ENCODE assay signal across 8 cellular contexts in the genomic region with DNA sequence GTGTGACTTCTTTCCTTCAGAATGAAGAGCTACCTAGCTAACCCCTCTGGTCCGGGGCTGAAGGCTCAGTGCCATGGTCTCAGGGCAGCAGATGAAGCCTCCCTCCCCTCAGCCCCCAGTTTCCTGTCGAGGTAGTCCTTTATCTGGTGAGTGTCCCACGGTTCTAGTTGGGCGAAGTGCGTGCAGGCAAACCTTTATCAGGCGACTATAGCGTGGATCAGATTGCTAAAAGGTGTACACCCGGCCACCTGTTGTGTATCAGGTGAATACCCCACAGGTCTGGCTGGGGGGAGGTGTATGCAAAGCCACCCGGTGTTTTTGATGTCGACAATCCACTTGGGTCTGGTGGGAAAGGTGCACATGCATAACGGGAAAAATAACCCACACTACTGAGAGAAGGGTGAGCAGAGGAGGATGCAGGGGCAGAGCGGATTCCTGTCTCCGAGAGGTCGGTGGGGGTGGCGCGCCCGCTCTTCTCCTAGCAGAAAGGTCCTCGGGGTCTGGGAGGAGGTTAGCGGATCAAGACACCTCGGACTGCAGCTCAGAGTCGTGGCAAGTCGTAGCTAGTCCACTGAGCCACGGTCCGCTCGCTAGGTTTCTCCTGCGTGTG. TPM values are rescaled to one million over a fixed set of nuclear protein-coding genes. Genes with fewer than 3 reads are reported as not detected.
A peak's percentile ranks its signal among the peaks of the same experiment; 100 is the strongest.
DNase-seq lines count a peak whose midpoint lies in the region; ATAC-seq and TF ChIP-seq lines count a peak whose summit lies in the region.

No MANE protein-coding gene starts in this region.

- H3K4me1 ChIP-seq in mucosa of descending colon (ENCODE audit: low read depth): peaks cover 6% of the 10 kb centered on the region
- peaks cover 57% of the 10 kb centered on the region for H3K4me1 ChIP-seq in vagina

- ATAC-seq in HG02943 (IDR thresholded peaks at IDR 0.05; ENCODE audit: low read depth, unreplicated experiment) (peak; percentile 5), mucosa of descending colon (peak; percentile 37)

- H3K27ac ChIP-seq in SK-N-MC (no peak overlapping the region), dorsolateral prefrontal cortex (peak overlapping the region; percentile 73 to 99 (median 96)), vagina (peak overlapping the region; percentile 93)

- H3K9ac ChIP-seq in SK-N-MC (ENCODE audit: insufficient read length): peak overlapping the region; percentile 69

- no peak for TF ChIP-seq POLR2A in vagina (IDR thresholded peaks at IDR 0.05)

- DNase-seq in NCI-H345 (lab: John Stamatoyannopoulos, UW) (peak; percentile 35), NCI-H345 treated with DMSO at 0.1 percent for 48 hours (lab: John Stamatoyannopoulos, UW; ENCODE audit: unreplicated experiment) (no peak), SK-N-MC (ENCODE audit: low read depth, low spot score) (no peak), dorsolateral prefrontal cortex (peak in 4 of 10 donors; percentile 8 to 40 (median 20)), mucosa of descending colon (peak in 1 of 3 donors; percentile 53), vagina (ENCODE audit: extremely low spot score in 2 of 2) (no peak), germinal center (ENCODE audit: low spot score) (no peak)

- intact Hi-C loops in dorsolateral prefrontal cortex (cut with DNase I): loop anchor here in 1 of 2 donors (5.0 to 10.0 kb wide), 2 partner anchors 110 to 232 kb away; a partner anchor contains a TSS
- intact Hi-C loops in mucosa of descending colon (cut with DNase I, micrococcal nuclease): no loop called here
- intact Hi-C loops in vagina (cut with DNase I): no loop called here

- H3K4me3 ChIP-seq in SK-N-MC: peak overlapping the region; percentile 88
- peak overlapping the region; percentile 62 to 98 (median 90) for H3K4me3 ChIP-seq in dorsolateral prefrontal cortex
- peak overlapping the region; percentile 72 for H3K4me3 ChIP-seq in mucosa of descending colon
- peak overlapping the region; percentile 58 to 93 for H3K4me3 ChIP-seq in vagina

- H3K36me3 ChIP-seq in SK-N-MC (ENCODE audit: insufficient read depth, low read length) (peaks cover 31% of the 10 kb centered on the region), mucosa of descending colon (ENCODE audit: low read depth) (no peaks in the 10 kb centered on the region), vagina (peaks cover 0 to 7% of the 10 kb centered on the region in 2 donors)

- H3K9me3 ChIP-seq in SK-N-MC (ENCODE audit: low read depth, low read length): no peaks in the 10 kb centered on the region
- no peaks in the 10 kb centered on the region for H3K9me3 ChIP-seq in mucosa of descending colon
- H3K9me3 ChIP-seq in vagina: no peaks in the 10 kb centered on the region

- TF ChIP-seq CTCF in dorsolateral prefrontal cortex (IDR thresholded peaks at IDR 0.05 in 54 of 56, conservative IDR thresholded peaks at IDR 0.05 in 2 of 56; ENCODE audit: low read depth in 1 of 56, partially characterized antibody in 56 of 56) (no peak), mucosa of descending colon (IDR thresholded peaks at IDR 0.05) (no peak), vagina (IDR thresholded peaks at IDR 0.05) (no peak)

- H3K27me3 ChIP-seq in dorsolateral prefrontal cortex: no peaks in the 10 kb centered on the region
- H3K27me3 ChIP-seq in vagina: no peaks in the 10 kb centered on the region

RNA-seq across cellular contexts. Expression of a gene that starts 0.5 kb away (rescaled TPM):
- total RNA-seq in dorsolateral prefrontal cortex (10 to 100 TPM; 31.2 to 56.8 (median 43.6) TPM), mucosa of descending colon (10 to 100 TPM; 17.7 to 26.2 (median 23.2) TPM), vagina (73.4 TPM)

RNA-seq across cellular contexts. Expression of a gene that starts 5.9 kb away (rescaled TPM):
- total RNA-seq in dorsolateral prefrontal cortex (10 to 100 TPM; 27.3 to 73.6 (median 47.5) TPM), mucosa of descending colon (100 to 1,000 TPM in 2 of 3 donors, 10 to 100 TPM in 1; 90.6 to 129 (median 115) TPM), vagina (150 TPM)

RNA-seq across cellular contexts. Expression of a gene that starts 6.1 kb away (rescaled TPM):
- total RNA-seq in dorsolateral prefrontal cortex: not detected
- not detected for total RNA-seq in mucosa of descending colon
- total RNA-seq in vagina: not detected

RNA-seq across cellular contexts. Expression of a gene that starts 29.9 kb away (rescaled TPM):
- total RNA-seq in dorsolateral prefrontal cortex: 100 to 1,000 TPM in 116 of 120 experiments, 10 to 100 TPM in 4; 71.1 to 266 (median 159) TPM
- total RNA-seq in mucosa of descending colon: 100 to 1,000 TPM; 144 to 236 (median 154) TPM
- 47.4 TPM for total RNA-seq in vagina
